ENCODE assay signal across 20 cellular contexts in the genomic region with DNA sequence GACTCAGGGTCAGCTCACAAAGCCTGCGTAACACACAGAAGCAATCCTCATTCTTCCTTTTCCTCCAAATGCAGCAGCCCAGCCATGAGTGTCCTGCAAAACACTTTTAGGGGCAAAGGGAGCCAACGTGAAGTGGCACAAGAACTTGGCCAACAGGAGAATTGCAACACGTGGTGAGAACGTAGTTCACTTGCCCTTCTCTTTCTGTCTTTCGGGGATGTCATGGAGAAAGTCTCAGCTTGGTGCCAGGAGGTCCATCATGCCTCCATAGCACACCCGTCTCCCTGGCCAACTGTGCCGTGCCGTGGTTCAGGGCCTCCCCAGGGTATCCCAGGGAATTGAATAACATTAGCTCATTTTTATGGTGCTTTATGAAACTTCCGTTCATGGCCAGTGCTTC.
DNase-seq lines count a peak whose midpoint lies in the region; ATAC-seq and TF ChIP-seq lines count a peak whose summit lies in the region.
"Had no signal": no experiment of that assay in that cellular context is flagged by ENCODE, and none has a peak within 500 bp of the region (broad histone marks: within the 10 kb centered on the region; RNA-seq: fewer than 3 reads in every experiment).

No MANE protein-coding gene starts in this region.

- no peak for ATAC-seq in lower lobe of right lung
- peak; percentile 2 for ATAC-seq in thoracic aorta (ENCODE audit: insufficient number of reproducible peaks, low FRiP score, low read depth)
- ATAC-seq: CD8-positive, alpha-beta T cell; Panc1 had no signal

- no peak for TF ChIP-seq EP300 in tibial nerve (IDR thresholded peaks at IDR 0.05)

- TF ChIP-seq POLR2A in tibial nerve (IDR thresholded peaks at IDR 0.05): no peak

- TF ChIP-seq CTCF in coronary artery (IDR thresholded peaks at IDR 0.05) (no peak), lower lobe of right lung (IDR thresholded peaks at IDR 0.05) (no peak), thoracic aorta (IDR thresholded peaks at IDR 0.05) (no peak), tibial nerve (IDR thresholded peaks at IDR 0.05) (no peak)

- WGBS in tibial nerve, 2 donors: 59 to 71% methylated on average over 9 of the region's 9 CpGs

- intact Hi-C loops in lower lobe of right lung (cut with DNase I): no loop called here

- peaks cover 23 to 90% (median 72%) of the 10 kb centered on the region in 10 experiments for H3K4me1 ChIP-seq in BLaER1 treated with 17β-estradiol and CSF1 and Interleukin-3, amounts not matched to agents 10 nM and 100 nM
- H3K4me1 ChIP-seq in lower lobe of right lung (peaks cover 12% of the 10 kb centered on the region), thoracic aorta (ENCODE audit: control insufficient read depth in 1 of 2, low read depth in 2 of 2) (peaks cover 49 to 73% of the 10 kb centered on the region in 2 donors), tibial nerve (peaks cover 0 to 3% (median 0%) of the 10 kb centered on the region in 4 donors)

- peak overlapping the region in 2 of 11 experiments; percentile 8 to 38; a peak in 3 of 22 replicates for H3K27ac ChIP-seq in BLaER1 treated with 17β-estradiol and CSF1 and Interleukin-3, amounts not matched to agents 10 nM and 100 nM
- H3K27ac ChIP-seq in coronary artery (peak overlapping the region; percentile 59 to 90), lower lobe of right lung (peak overlapping the region; percentile 18), thoracic aorta (peak overlapping the region; percentile 80 to 96), tibial nerve (no peak overlapping the region)
- H3K27ac ChIP-seq: C4-2B, GM23248, KMS-11, SK-N-MC had no signal

- no peaks in the 10 kb centered on the region for H3K36me3 ChIP-seq in BLaER1 treated with 17β-estradiol and CSF1 and Interleukin-3, amounts not matched to agents 10 nM and 100 nM
- no peaks in the 10 kb centered on the region for H3K36me3 ChIP-seq in lower lobe of right lung
- H3K36me3 ChIP-seq in thoracic aorta: no peaks in the 10 kb centered on the region
- no peaks in the 10 kb centered on the region for H3K36me3 ChIP-seq in tibial nerve

- no peak for DNase-seq in coronary artery (ENCODE audit: low spot score)
- no peak for DNase-seq in lower lobe of right lung
- DNase-seq in thoracic aorta (ENCODE audit: low spot score): no peak
- no peak for DNase-seq in tibial nerve (ENCODE audit: low spot score in 2 of 2)
- DNase-seq in T-helper 9 cell: no peak
- DNase-seq in ureter (ENCODE audit: low spot score): no peak
- DNase-seq: AML-193; Caco-2; CD8-positive, alpha-beta T cell; GM23248; H9; MM.1S; NCI-H2029; NCI-H526 treated with DMSO at 0.1 percent for 48 hours; SIG-M5 had no signal

- H3K9ac ChIP-seq in BLaER1 treated with 17β-estradiol and CSF1 and Interleukin-3, amounts not matched to agents 10 nM and 100 nM: no peak overlapping the region
- H3K9ac ChIP-seq: GM23248, KMS-11 had no signal

- H3K4me2 ChIP-seq in BLaER1 treated with 17β-estradiol and CSF1 and Interleukin-3, amounts not matched to agents 10 nM and 100 nM: peak overlapping the region in 10 of 11 experiments; percentile 5 to 74 (median 57); a peak in 18 of 22 replicates
- H3K4me2 ChIP-seq: KMS-11 had no signal

- H3K4me3 ChIP-seq in BLaER1 treated with 17β-estradiol and CSF1 and Interleukin-3, amounts not matched to agents 10 nM and 100 nM: no peak overlapping the region
- H3K4me3 ChIP-seq in coronary artery (no peak overlapping the region), lower lobe of right lung (no peak overlapping the region), thoracic aorta (peak overlapping the region; percentile 23), tibial nerve (no peak overlapping the region)
- H3K4me3 ChIP-seq: GM23248, SK-N-MC had no signal

- no peaks in the 10 kb centered on the region for H3K9me3 ChIP-seq in BLaER1 treated with 17β-estradiol and CSF1 and Interleukin-3, amounts not matched to agents 10 nM and 100 nM (replicated peaks in 1 of 11)
- H3K9me3 ChIP-seq in lower lobe of right lung (no peaks in the 10 kb centered on the region), thoracic aorta (no peaks in the 10 kb centered on the region), tibial nerve (no peaks in the 10 kb centered on the region)
- H3K9me3 ChIP-seq: Caco-2 had no signal

- peaks cover 0 to 12% (median 0%) of the 10 kb centered on the region in 11 experiments; a peak in 5 of 22 replicates for H4K20me1 ChIP-seq in BLaER1 treated with 17β-estradiol and CSF1 and Interleukin-3, amounts not matched to agents 10 nM and 100 nM

- H3K27me3 ChIP-seq in BLaER1 treated with 17β-estradiol and CSF1 and Interleukin-3, amounts not matched to agents 10 nM and 100 nM: peaks cover 0 to 47% (median 2%) of the 10 kb centered on the region in 11 experiments; a peak in 11 of 22 replicates
- H3K27me3 ChIP-seq in lower lobe of right lung (ENCODE audit: low read depth): peaks cover 31% of the 10 kb centered on the region
- no peaks in the 10 kb centered on the region for H3K27me3 ChIP-seq in thoracic aorta (replicated peaks; ENCODE audit: insufficient read depth)
- peaks cover 0 to 19% of the 10 kb centered on the region in 2 donors for H3K27me3 ChIP-seq in tibial nerve

Comparison
In these comparisons a context has a peak if more than half of its experiments do, and no peak if none do; other contexts are left out.
1. H3K27ac ChIP-seq: peak in coronary artery (2 of 2), lower lobe of right lung (single experiment) and thoracic aorta (2 of 2); none in tibial nerve (0 of 4).